1 cellular context compared by ENCODE assay signal in the genomic region with DNA sequence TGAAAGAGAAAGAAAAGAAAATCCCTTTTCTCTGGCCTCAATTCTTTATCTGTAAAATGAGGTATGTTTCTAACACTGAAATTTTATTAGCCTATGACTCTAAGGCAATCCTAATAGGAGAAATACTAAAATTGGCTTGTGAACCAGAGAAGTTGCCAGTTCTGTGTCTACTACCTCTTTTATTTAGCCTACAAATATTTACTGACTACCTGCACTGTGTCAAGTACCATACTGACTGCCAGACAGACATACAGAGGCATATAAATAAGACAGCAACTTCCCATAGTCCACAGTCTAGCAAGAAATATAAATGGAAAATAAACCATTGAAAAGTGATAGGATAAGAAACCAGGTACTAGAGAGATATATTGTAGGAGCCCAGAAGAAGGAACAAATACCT.
TF ChIP-seq lines count a peak whose summit lies in the region.

No MANE protein-coding gene starts in this region.

TF ChIP-seq in K562, 482 proteins besides CTCF, POLR2A, EP300 and RAD21 (continued from another document):
- no peak for TF ChIP-seq LCOR (CRISPR knock-in tag; IDR thresholded peaks at IDR 0.05)
- TF ChIP-seq ZKSCAN1 (IDR thresholded peaks at IDR 0.05; ENCODE audit: low read depth, low read length) = no peak
- no peak for TF ChIP-seq HNRNPK (IDR thresholded peaks at IDR 0.05; ENCODE audit: low read depth, low read length, poor library complexity, severe bottlenecking)
- no peak for TF ChIP-seq ZNF780A (CRISPR knock-in tag; IDR thresholded peaks at IDR 0.05)
- TF ChIP-seq HIVEP1 (CRISPR knock-in tag; IDR thresholded peaks at IDR 0.05) = no peak
- no peak for TF ChIP-seq TGIF2 (CRISPR knock-in tag; IDR thresholded peaks at IDR 0.05)
- TF ChIP-seq ETS2 (tag; IDR thresholded peaks at IDR 0.05; ENCODE audit: borderline replicate concordance, poor library complexity, severe bottlenecking) = no peak
- TF ChIP-seq STAG1 (CRISPR knock-in tag; IDR thresholded peaks at IDR 0.05; ENCODE audit: borderline replicate concordance) = no peak
- TF ChIP-seq, protein P1, sequence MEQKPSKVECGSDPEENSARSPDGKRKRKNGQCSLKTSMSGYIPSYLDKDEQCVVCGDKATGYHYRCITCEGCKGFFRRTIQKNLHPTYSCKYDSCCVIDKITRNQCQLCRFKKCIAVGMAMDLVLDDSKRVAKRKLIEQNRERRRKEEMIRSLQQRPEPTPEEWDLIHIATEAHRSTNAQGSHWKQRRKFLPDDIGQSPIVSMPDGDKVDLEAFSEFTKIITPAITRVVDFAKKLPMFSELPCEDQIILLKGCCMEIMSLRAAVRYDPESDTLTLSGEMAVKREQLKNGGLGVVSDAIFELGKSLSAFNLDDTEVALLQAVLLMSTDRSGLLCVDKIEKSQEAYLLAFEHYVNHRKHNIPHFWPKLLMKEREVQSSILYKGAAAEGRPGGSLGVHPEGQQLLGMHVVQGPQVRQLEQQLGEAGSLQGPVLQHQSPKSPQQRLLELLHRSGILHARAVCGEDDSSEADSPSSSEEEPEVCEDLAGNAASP (IDR thresholded peaks at IDR 0.05) = no peak
- TF ChIP-seq, protein P2, sequence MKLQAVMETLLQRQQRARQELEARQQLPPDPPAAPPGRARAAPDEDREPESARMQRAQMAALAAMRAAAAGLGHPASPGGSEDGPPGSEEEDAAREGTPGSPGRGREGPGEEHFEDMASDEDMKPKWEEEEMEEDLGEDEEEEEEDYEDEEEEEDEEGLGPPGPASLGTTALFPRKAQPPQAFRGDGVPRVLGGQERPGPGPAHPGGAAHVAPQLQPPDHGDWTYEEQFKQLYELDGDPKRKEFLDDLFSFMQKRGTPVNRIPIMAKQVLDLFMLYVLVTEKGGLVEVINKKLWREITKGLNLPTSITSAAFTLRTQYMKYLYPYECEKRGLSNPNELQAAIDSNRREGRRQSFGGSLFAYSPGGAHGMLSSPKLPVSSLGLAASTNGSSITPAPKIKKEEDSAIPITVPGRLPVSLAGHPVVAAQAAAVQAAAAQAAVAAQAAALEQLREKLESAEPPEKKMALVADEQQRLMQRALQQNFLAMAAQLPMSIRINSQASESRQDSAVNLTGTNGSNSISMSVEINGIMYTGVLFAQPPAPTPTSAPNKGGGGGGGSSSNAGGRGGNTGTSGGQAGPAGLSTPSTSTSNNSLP (IDR thresholded peaks at IDR 0.05; ENCODE audit: borderline replicate concordance, low read depth, low read length) = no peak
- TF ChIP-seq ZNF232 (CRISPR knock-in tag; IDR thresholded peaks at IDR 0.05) = no peak
- no peak for TF ChIP-seq SP1 (CRISPR knock-in tag; IDR thresholded peaks at IDR 0.05)
- no peak for TF ChIP-seq FOXA3 (CRISPR knock-in tag; conservative IDR thresholded peaks at IDR 0.05 in 1 of 2, IDR thresholded peaks at IDR 0.05 in 1 of 2)
- no peak for TF ChIP-seq MTF1 (CRISPR knock-in tag; IDR thresholded peaks at IDR 0.05; ENCODE audit: borderline replicate concordance)
- TF ChIP-seq ARHGAP35 (IDR thresholded peaks at IDR 0.05; ENCODE audit: partially characterized antibody) = no peak
